ENCODE assay signal across 14 cellular contexts in genomic region chr7:94403546-94403945, GRCh38. TPM values are rescaled to one million over a fixed set of nuclear protein-coding genes. Genes with fewer than 3 reads are reported as not detected.
"Had no signal": no experiment of that assay in that cellular context is flagged by ENCODE, and none has a peak within 500 bp of the region (broad histone marks: within the 10 kb centered on the region; RNA-seq: fewer than 3 reads in every experiment).

No MANE protein-coding gene starts in this region.

- H3K9me3 Mint-ChIP-seq: activated naive CD4-positive, alpha-beta T cell treated with anti-CD3 and anti-CD28 coated beads, Interleukin-2, amount 50 U/mL, for 72 hours; immature natural killer cell; naive B cell; stimulated activated memory B cell treated with anti-CD40 and anti-IgM and Interleukin-4, amounts not matched to agents 10 μg/mL and 1 μg/mL and 100 μg/mL, for 72 hours had no signal

- H3K36me3 ChIP-seq: neutrophil, right lobe of liver had no signal

- H3K4me3 Mint-ChIP-seq: immature natural killer cell; naive B cell; stimulated activated memory B cell treated with anti-CD40 and anti-IgM and Interleukin-4, amounts not matched to agents 10 μg/mL and 1 μg/mL and 100 μg/mL, for 72 hours had no signal

- H3K27me3 ChIP-seq: right lobe of liver, spleen, transverse colon had no signal

- H3K4me1 Mint-ChIP-seq: immature natural killer cell; naive B cell; stimulated activated memory B cell treated with anti-CD40 and anti-IgM and Interleukin-4, amounts not matched to agents 10 μg/mL and 1 μg/mL and 100 μg/mL, for 72 hours had no signal

- ATAC-seq: activated CD4-positive, CD25-positive, alpha-beta regulatory T cell treated with anti-CD3 and anti-CD28 coated beads, Interleukin-2, amount 50 U/mL, for 24 hours; activated naive CD4-positive, alpha-beta T cell treated with anti-CD3 and anti-CD28 coated beads, Interleukin-2, amount 50 U/mL, for 72 hours; left cardiac atrium; lower lobe of right lung; psoas muscle; right lobe of liver; stimulated activated memory B cell treated with anti-CD40 and anti-IgM and Interleukin-4, amounts not matched to agents 10 μg/mL and 1 μg/mL and 100 μg/mL, for 72 hours had no signal

- H3K9me3 ChIP-seq: lower lobe of right lung, neutrophil, psoas muscle, right lobe of liver, spleen, transverse colon had no signal

- H3K4me3 ChIP-seq: lower lobe of right lung, psoas muscle, right lobe of liver, spleen, transverse colon had no signal

- H3K27ac ChIP-seq: lower lobe of right lung, neutrophil, psoas muscle, right lobe of liver, spleen had no signal

- DNase-seq: amygdala; immature natural killer cell; left cardiac atrium; lower lobe of right lung; naive B cell; psoas muscle; right lobe of liver; spleen; stimulated activated CD4-positive, alpha-beta T cell treated with anti-CD3 and anti-CD28 coated beads, Interleukin-1b, Interleukin-23, amount 100 ng/mL, for 48 hours; transverse colon had no signal

- H3K4me1 ChIP-seq: psoas muscle, right lobe of liver had no signal

- H3K27ac Mint-ChIP-seq: activated naive CD4-positive, alpha-beta T cell treated with anti-CD3 and anti-CD28 coated beads, Interleukin-2, amount 50 U/mL, for 72 hours; immature natural killer cell; naive B cell; stimulated activated memory B cell treated with anti-CD40 and anti-IgM and Interleukin-4, amounts not matched to agents 10 μg/mL and 1 μg/mL and 100 μg/mL, for 72 hours had no signal

- H3K36me3 Mint-ChIP-seq: activated naive CD4-positive, alpha-beta T cell treated with anti-CD3 and anti-CD28 coated beads, Interleukin-2, amount 50 U/mL, for 72 hours; immature natural killer cell; stimulated activated memory B cell treated with anti-CD40 and anti-IgM and Interleukin-4, amounts not matched to agents 10 μg/mL and 1 μg/mL and 100 μg/mL, for 72 hours had no signal

RNA-seq across cellular contexts. Expression of gene COL1A2, which starts 8.9 kb away (rescaled TPM):
- total RNA-seq: activated naive CD4-positive, alpha-beta T cell treated with anti-CD3 and anti-CD28 coated beads, Interleukin-2, amount 50 U/mL, for 72 hours had no signal
